Comparison of ENCODE assay signal across 13 cellular contexts in the genomic region with DNA sequence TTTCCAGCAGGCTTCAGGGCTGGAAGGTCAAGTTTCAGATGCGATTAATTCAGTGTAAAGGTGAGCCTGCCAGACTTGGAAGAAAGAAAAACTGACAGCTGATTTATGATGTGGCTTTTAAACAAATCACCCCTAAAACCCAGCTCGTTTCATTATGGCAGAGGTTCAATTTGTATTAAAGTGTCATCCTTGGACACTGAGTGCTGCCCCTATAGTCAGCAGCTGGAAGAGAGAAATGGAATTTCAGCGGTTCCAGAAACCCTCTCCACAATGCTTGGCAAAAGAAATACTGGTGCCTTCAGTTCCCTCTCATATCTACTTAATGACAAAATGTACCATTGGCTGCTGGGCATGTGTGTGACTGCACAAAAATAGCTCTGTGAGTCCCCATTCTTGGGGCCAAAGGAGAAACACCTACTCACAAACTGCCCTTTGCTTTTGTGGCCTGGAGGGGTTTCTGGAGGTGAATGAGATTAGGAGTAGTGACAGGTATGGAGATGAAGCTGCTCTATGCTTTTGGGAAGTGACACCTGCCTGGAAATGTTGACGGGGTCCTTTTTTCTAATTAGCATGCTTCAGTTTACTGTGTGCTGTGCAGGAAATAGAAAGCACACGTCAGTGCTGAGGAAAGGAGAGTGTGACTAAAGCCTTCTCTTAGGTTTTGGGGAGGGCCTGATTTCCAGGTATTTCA.
DNase-seq lines count a peak whose midpoint lies in the region; ATAC-seq and TF ChIP-seq lines count a peak whose summit lies in the region.
"Had no signal": no experiment of that assay in that cellular context is flagged by ENCODE, and none has a peak within 500 bp of the region (broad histone marks: within the 10 kb centered on the region; RNA-seq: fewer than 3 reads in every experiment).

No MANE protein-coding gene starts in this region.

- DNase-seq in stimulated activated CD4-positive, alpha-beta T cell treated with anti-CD3 and anti-CD28 coated beads, Interleukin-1b, Interleukin-23, amount 100 ng/mL, for 48 hours, result peak; percentile 12
- DNase-seq in stimulated activated CD4-positive, alpha-beta T cell treated with anti-CD3 and anti-CD28 coated beads, Interleukin-2, amount 100 ng/mL, for 24 hours, result no peak
- DNase-seq in activated T-cell treated with anti-CD3 and anti-CD28 coated beads, Interleukin-2, amount 50 U/mL, for 72 hours, result peak in 1 of 2 donors; percentile 27
- DNase-seq in right cardiac atrium (peak in 1 of 3 donors; percentile 52), GM13976 (ENCODE audit: low spot score) (no peak), LoVo (ENCODE audit: low spot score) (no peak), Peyer's patch (no peak), NCI-H446 (lab: John Stamatoyannopoulos, UW) (no peak)
- DNase-seq: Caco-2; dermis blood vessel endothelial cell; NCI-H226; stimulated activated naive CD4-positive, alpha-beta T cell treated with Interleukin-2 at 50 U/mL for 16 hours had no signal

- no peaks in the 10 kb centered on the region for H3K36me3 Mint-ChIP-seq in activated T-cell treated with anti-CD3 and anti-CD28 coated beads, Interleukin-2, amount 50 U/mL, for 72 hours (ENCODE audit: insufficient read depth in 2 of 2)

- H3K4me1 Mint-ChIP-seq in activated T-cell treated with anti-CD3 and anti-CD28 coated beads, Interleukin-2, amount 50 U/mL, for 72 hours (ENCODE audit: low read depth), result peaks cover 11% of the 10 kb centered on the region

- ATAC-seq in activated T-cell treated with anti-CD3 and anti-CD28 coated beads, Interleukin-2, amount 50 U/mL, for 72 hours (replicated peaks in 1 of 2), result peak; percentile 70 to 88
- ATAC-seq in right cardiac atrium, result peak; percentile 73 to 83

- 38% methylated on average over 5 of the region's 5 CpGs for WGBS in right cardiac atrium

- H3K27me3 ChIP-seq in right cardiac atrium (ENCODE audit: control insufficient read depth, insufficient read depth) (no peaks in the 10 kb centered on the region), Peyer's patch (no peaks in the 10 kb centered on the region)
- H3K27me3 ChIP-seq: hepatocyte had no signal

- H3K27me3 Mint-ChIP-seq in activated T-cell treated with anti-CD3 and anti-CD28 coated beads, Interleukin-2, amount 50 U/mL, for 72 hours (ENCODE audit: low read depth), result peaks cover 28% of the 10 kb centered on the region

- no peaks in the 10 kb centered on the region for H3K9me3 Mint-ChIP-seq in activated T-cell treated with anti-CD3 and anti-CD28 coated beads, Interleukin-2, amount 50 U/mL, for 72 hours

- in situ Hi-C loops in GM13976 (cut with MboI; ENCODE audit: low sequenced_read_pairs, unreplicated experiment), result no loop called here

- H3K4me1 ChIP-seq in right cardiac atrium (ENCODE audit: control insufficient read depth, insufficient read depth, low read length) (peaks cover 4% of the 10 kb centered on the region), Peyer's patch (no peaks in the 10 kb centered on the region)
- H3K4me1 ChIP-seq: Caco-2 had no signal

- TF ChIP-seq CTCF in GM13976 (IDR thresholded peaks at IDR 0.05; ENCODE audit: borderline replicate concordance, control extremely low read depth, extremely low read depth, insufficient read depth, missing control alignments), result no peak
- no peak for TF ChIP-seq CTCF in Peyer's patch (IDR thresholded peaks at IDR 0.05)

- H3K4me3 ChIP-seq in right cardiac atrium (ENCODE audit: low read length) (no peak overlapping the region), Peyer's patch (no peak overlapping the region)
- H3K4me3 ChIP-seq: hepatocyte had no signal

- no peak for TF ChIP-seq POLR2A in Peyer's patch (IDR thresholded peaks at IDR 0.05)

- H3K4me3 Mint-ChIP-seq in activated T-cell treated with anti-CD3 and anti-CD28 coated beads, Interleukin-2, amount 50 U/mL, for 72 hours, result peak overlapping the region in 1 of 2 donors; percentile 54

- H3K27ac ChIP-seq in right cardiac atrium (ENCODE audit: low read length) (peak overlapping the region; percentile 93), Peyer's patch (no peak overlapping the region)
- H3K27ac ChIP-seq: hepatocyte had no signal

- H3K27ac Mint-ChIP-seq in activated T-cell treated with anti-CD3 and anti-CD28 coated beads, Interleukin-2, amount 50 U/mL, for 72 hours, result peak overlapping the region; percentile 68

- H3K36me3 ChIP-seq in Peyer's patch, result no peaks in the 10 kb centered on the region

- H3K9me3 ChIP-seq in right cardiac atrium (ENCODE audit: control insufficient read depth, low read length), result no peaks in the 10 kb centered on the region
- no peaks in the 10 kb centered on the region for H3K9me3 ChIP-seq in Peyer's patch
- H3K9me3 ChIP-seq: Caco-2 had no signal

- intact Hi-C loops in right cardiac atrium (cut with DNase I), result no loop called here
